ENCODE assay signal across 16 cellular contexts in the genomic region with DNA sequence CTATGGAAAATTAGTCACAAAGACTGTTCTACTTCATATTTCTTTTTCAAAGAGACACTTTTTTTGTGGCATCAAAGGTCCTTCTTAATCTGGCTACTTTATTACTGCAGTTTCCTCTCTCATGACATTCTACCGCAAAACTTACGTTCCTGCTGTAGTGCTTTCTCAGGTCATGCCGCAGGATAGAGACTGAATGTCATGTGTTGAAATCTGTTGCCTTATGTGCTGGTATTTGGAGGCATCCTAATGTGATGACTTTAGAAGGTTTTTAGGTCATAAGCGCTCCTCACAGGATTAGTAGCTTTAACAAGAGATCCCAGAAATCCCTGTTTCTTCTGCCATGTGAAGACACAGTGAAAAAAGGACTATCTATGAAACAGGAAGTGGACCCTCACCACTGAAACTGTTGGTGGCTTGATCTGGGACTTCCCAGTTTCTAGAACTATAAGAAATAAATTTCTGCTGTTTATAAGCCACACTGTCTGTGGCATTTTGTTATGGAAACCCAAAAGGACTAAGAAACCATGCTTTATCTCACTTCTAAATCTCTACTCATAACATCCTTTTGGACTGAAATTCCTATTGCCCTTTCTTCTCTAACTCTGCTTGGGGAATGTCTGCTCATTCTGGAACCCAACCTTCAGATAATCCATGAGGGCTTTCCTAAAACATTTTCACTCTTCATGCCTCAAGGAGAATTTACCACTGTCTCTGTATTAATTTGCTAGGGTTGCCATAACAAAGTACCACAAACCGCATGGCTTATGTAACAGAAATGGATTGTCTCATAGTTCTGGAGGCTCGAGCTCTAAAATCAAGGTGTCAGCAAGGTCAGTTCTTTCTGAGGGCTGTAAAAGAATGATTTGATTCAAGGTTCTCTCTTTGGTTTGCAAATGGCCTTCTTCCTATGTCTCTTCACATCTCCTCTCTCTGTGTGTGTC.
DNase-seq lines count a peak whose midpoint lies in the region; ATAC-seq and TF ChIP-seq lines count a peak whose summit lies in the region.
"Had no signal": no experiment of that assay in that cellular context is flagged by ENCODE, and none has a peak within 500 bp of the region (broad histone marks: within the 10 kb centered on the region; RNA-seq: fewer than 3 reads in every experiment).

No MANE protein-coding gene starts in this region.

- TF ChIP-seq CTCF in HFFc6 (IDR thresholded peaks at IDR 0.05) (no peak), lower leg skin (IDR thresholded peaks at IDR 0.05) (no peak)
- TF ChIP-seq CTCF in activated CD8-positive, alpha-beta T cell treated with anti-CD3 and anti-CD28 coated beads for 36 hours (IDR thresholded peaks at IDR 0.05), result no peak

- POLR2A ChIA-PET in activated CD8-positive, alpha-beta T cell treated with anti-CD3 and anti-CD28 coated beads for 36 hours (lab: Charles Lee), result no interaction called here
- POLR2A ChIA-PET in naive thymus-derived CD8-positive, alpha-beta T cell (lab: Charles Lee), result no interaction called here
- POLR2A ChIA-PET in activated CD4-positive, alpha-beta T cell treated with anti-CD3 and anti-CD28 coated beads, Interleukin-2, amount 10 ng/mL, durations not matched to agents 7 days and 5 days (lab: Charles Lee), result no interaction called here

- DNase-seq in CD1c-positive myeloid dendritic cell (ENCODE audit: extremely low spot score) (peak; percentile 54), HFFc6 (peak; percentile 17), lower leg skin (ENCODE audit: low spot score in 2 of 2) (no peak), NCI-H1930 (lab: John Stamatoyannopoulos, UW) (no peak)
- DNase-seq in activated CD8-positive, alpha-beta T cell treated with anti-CD3 and anti-CD28 coated beads for 36 hours, result peak; percentile 60
- peak in 3 of 10 donors; percentile 9 to 37 (median 16) for DNase-seq in naive thymus-derived CD8-positive, alpha-beta T cell
- no peak for DNase-seq in activated CD4-positive, alpha-beta T cell treated with anti-CD3 and anti-CD28 coated beads, Interleukin-2, amount 10 ng/mL, durations not matched to agents 7 days and 5 days
- DNase-seq: activated CD4-positive, CD25-positive, alpha-beta regulatory T cell treated with anti-CD3 and anti-CD28 coated beads, Interleukin-2, amount 50 U/mL, for 72 hours; brain microvascular endothelial cell; gastrocnemius medialis; midbrain; NCI-H345; pancreas; PC-9; transverse colon had no signal

- peak; percentile 91 for ATAC-seq in activated CD8-positive, alpha-beta T cell treated with anti-CD3 and anti-CD28 coated beads for 36 hours
- ATAC-seq in naive thymus-derived CD8-positive, alpha-beta T cell, result peak; percentile 82 to 83
- ATAC-seq in GM19463 (IDR thresholded peaks at IDR 0.05; ENCODE audit: unreplicated experiment), result no peak
- ATAC-seq: gastrocnemius medialis had no signal

- H3K27ac Mint-ChIP-seq in HFFc6, result no peak overlapping the region
- peak overlapping the region; percentile 83 for H3K27ac Mint-ChIP-seq in activated CD8-positive, alpha-beta T cell treated with anti-CD3 and anti-CD28 coated beads for 36 hours
- peak overlapping the region in 9 of 10 donors; percentile 21 to 79 (median 62) for H3K27ac Mint-ChIP-seq in naive thymus-derived CD8-positive, alpha-beta T cell
- H3K27ac Mint-ChIP-seq in activated CD4-positive, alpha-beta T cell treated with anti-CD3 and anti-CD28 coated beads, Interleukin-2, amount 10 ng/mL, durations not matched to agents 7 days and 5 days, result no peak overlapping the region

- H3K9me3 Mint-ChIP-seq in HFFc6, result no peaks in the 10 kb centered on the region
- no peaks in the 10 kb centered on the region for H3K9me3 Mint-ChIP-seq in activated CD8-positive, alpha-beta T cell treated with anti-CD3 and anti-CD28 coated beads for 36 hours
- peaks cover 0 to 12% (median 0%) of the 10 kb centered on the region in 9 donors for H3K9me3 Mint-ChIP-seq in naive thymus-derived CD8-positive, alpha-beta T cell
- peaks cover 4% of the 10 kb centered on the region for H3K9me3 Mint-ChIP-seq in activated CD4-positive, alpha-beta T cell treated with anti-CD3 and anti-CD28 coated beads, Interleukin-2, amount 10 ng/mL, durations not matched to agents 7 days and 5 days

- H3K27me3 Mint-ChIP-seq in HFFc6 (ENCODE audit: insufficient read depth), result peaks cover 12% of the 10 kb centered on the region; the same call in 1 of the 2 replicates
- H3K27me3 Mint-ChIP-seq in activated CD8-positive, alpha-beta T cell treated with anti-CD3 and anti-CD28 coated beads for 36 hours, result peaks cover 2% of the 10 kb centered on the region
- peaks cover 0 to 2% (median 0%) of the 10 kb centered on the region in 5 donors for H3K27me3 Mint-ChIP-seq in naive thymus-derived CD8-positive, alpha-beta T cell
- H3K27me3 Mint-ChIP-seq in activated CD4-positive, alpha-beta T cell treated with anti-CD3 and anti-CD28 coated beads, Interleukin-2, amount 10 ng/mL, durations not matched to agents 7 days and 5 days, result peaks cover 15% of the 10 kb centered on the region

- WGBS in lower leg skin, 2 donors, result 57 to 73% methylated on average over 6 of the region's 6 CpGs

- no peak overlapping the region for H3K4me3 Mint-ChIP-seq in HFFc6
- no peak overlapping the region for H3K4me3 Mint-ChIP-seq in activated CD8-positive, alpha-beta T cell treated with anti-CD3 and anti-CD28 coated beads for 36 hours
- peak overlapping the region in 5 of 10 donors; percentile 2 to 46 (median 28) for H3K4me3 Mint-ChIP-seq in naive thymus-derived CD8-positive, alpha-beta T cell
- H3K4me3 Mint-ChIP-seq in activated CD4-positive, alpha-beta T cell treated with anti-CD3 and anti-CD28 coated beads, Interleukin-2, amount 10 ng/mL, durations not matched to agents 7 days and 5 days, result no peak overlapping the region

- no peaks in the 10 kb centered on the region for H3K4me1 Mint-ChIP-seq in HFFc6 (ENCODE audit: low read depth)
- peaks cover 28% of the 10 kb centered on the region for H3K4me1 Mint-ChIP-seq in activated CD8-positive, alpha-beta T cell treated with anti-CD3 and anti-CD28 coated beads for 36 hours (ENCODE audit: low read depth)
- peaks cover 8 to 37% (median 26%) of the 10 kb centered on the region in 4 donors for H3K4me1 Mint-ChIP-seq in naive thymus-derived CD8-positive, alpha-beta T cell
- peaks cover 20% of the 10 kb centered on the region for H3K4me1 Mint-ChIP-seq in activated CD4-positive, alpha-beta T cell treated with anti-CD3 and anti-CD28 coated beads, Interleukin-2, amount 10 ng/mL, durations not matched to agents 7 days and 5 days

- no peak for TF ChIP-seq POLR2A in lower leg skin (IDR thresholded peaks at IDR 0.05)

- no peak overlapping the region for H3K4me3 ChIP-seq in lower leg skin (ENCODE audit: low read depth, poor library complexity, severe bottlenecking)
- H3K4me3 ChIP-seq: gastrocnemius medialis, pancreas, PC-9, transverse colon had no signal

- intact Hi-C loops in activated CD8-positive, alpha-beta T cell treated with anti-CD3 and anti-CD28 coated beads for 36 hours (cut with micrococcal nuclease), result no loop called here
- intact Hi-C loops in lower leg skin (cut with DNase I; ENCODE audit: low total_unique reads), result no loop called here

- CTCF ChIA-PET in activated CD8-positive, alpha-beta T cell treated with anti-CD3 and anti-CD28 coated beads for 36 hours (lab: Charles Lee), result no interaction called here
- CTCF ChIA-PET in activated CD4-positive, alpha-beta T cell treated with anti-CD3 and anti-CD28 coated beads, Interleukin-2, amount 10 ng/mL, durations not matched to agents 7 days and 5 days (lab: Charles Lee), result no interaction called here

- H3K36me3 Mint-ChIP-seq in HFFc6 (ENCODE audit: low read depth), result no peaks in the 10 kb centered on the region
- no peaks in the 10 kb centered on the region for H3K36me3 Mint-ChIP-seq in activated CD8-positive, alpha-beta T cell treated with anti-CD3 and anti-CD28 coated beads for 36 hours (ENCODE audit: low read depth)
- peaks cover 0 to 1% (median 0%) of the 10 kb centered on the region in 3 donors for H3K36me3 Mint-ChIP-seq in naive thymus-derived CD8-positive, alpha-beta T cell
- no peaks in the 10 kb centered on the region for H3K36me3 Mint-ChIP-seq in activated CD4-positive, alpha-beta T cell treated with anti-CD3 and anti-CD28 coated beads, Interleukin-2, amount 10 ng/mL, durations not matched to agents 7 days and 5 days (ENCODE audit: low read depth)

Comparison
In these comparisons a context has a peak if more than half of its experiments do, and no peak if none do; other contexts are left out.
1. DNase-seq: peak in CD1c-positive myeloid dendritic cell (single experiment), HFFc6 (single experiment) and activated CD8-positive, alpha-beta T cell treated with anti-CD3 and anti-CD28 coated beads for 36 hours (single experiment); none in lower leg skin (0 of 2), activated CD4-positive, alpha-beta T cell treated with anti-CD3 and anti-CD28 coated beads, Interleukin-2, amount 10 ng/mL, durations not matched to agents 7 days and 5 days (single experiment) and NCI-H1930 (0 of 2).
2. H3K27ac Mint-ChIP-seq: peak in activated CD8-positive, alpha-beta T cell treated with anti-CD3 and anti-CD28 coated beads for 36 hours (single experiment) and naive thymus-derived CD8-positive, alpha-beta T cell (9 of 10); none in HFFc6 (single experiment) and activated CD4-positive, alpha-beta T cell treated with anti-CD3 and anti-CD28 coated beads, Interleukin-2, amount 10 ng/mL, durations not matched to agents 7 days and 5 days (single experiment).